15 cellular contexts compared by ENCODE assay signal in genomic region chr15:52493968-52494367, GRCh38.
"Had no signal": no experiment of that assay in that cellular context is flagged by ENCODE, and none has a peak within 500 bp of the region (broad histone marks: within the 10 kb centered on the region; RNA-seq: fewer than 3 reads in every experiment).

No MANE protein-coding gene starts in this region.

- H3K9me3 ChIP-seq: colonic mucosa, lower lobe of right lung, spleen, transverse colon had no signal

- H3K36me3 ChIP-seq: colonic mucosa, lower lobe of right lung, spleen, transverse colon had no signal

- H3K4me3 ChIP-seq: colonic mucosa, lower lobe of right lung, spleen, transverse colon had no signal

- H3K27ac ChIP-seq: colonic mucosa, epithelial cell of prostate, lower lobe of right lung, spleen, transverse colon had no signal

- H3K4me1 ChIP-seq: colonic mucosa, lower lobe of right lung had no signal

- DNase-seq: activated CD4-positive, alpha-beta memory T cell treated with anti-CD3 and anti-CD28 coated beads, Interleukin-2, amount 10 ng/mL, durations not matched to agents 7 days and 5 days; activated naive CD4-positive, alpha-beta T cell treated with anti-CD3 and anti-CD28 coated beads for 36 hours; colonic mucosa; effector CD8-positive, alpha-beta T cell; hypothalamus; left cardiac atrium; lower lobe of right lung; naive thymus-derived CD4-positive, alpha-beta T cell; right cardiac atrium; spleen; stimulated activated CD4-positive, alpha-beta T cell treated with anti-CD3 and anti-CD28 coated beads, Interleukin-1b, Interleukin-23, amount 100 ng/mL, for 48 hours; stimulated activated naive B cell treated with anti-CD40 and anti-IgM and Interleukin-4, amounts not matched to agents 10 μg/mL and 1 μg/mL and 100 μg/mL, for 72 hours; T-helper 9 cell; transverse colon had no signal

- H3K27me3 ChIP-seq: colonic mucosa, spleen, transverse colon had no signal

- ATAC-seq: left cardiac atrium; lower lobe of right lung; naive thymus-derived CD4-positive, alpha-beta T cell; right cardiac atrium; stimulated activated naive B cell treated with anti-CD40 and anti-IgM and Interleukin-4, amounts not matched to agents 10 μg/mL and 1 μg/mL and 100 μg/mL, for 72 hours had no signal
